9 cellular contexts compared by ENCODE assay signal in genomic region chr4:4541661-4542570, GRCh38. TPM values are rescaled to one million over a fixed set of nuclear protein-coding genes. Genes with fewer than 3 reads are reported as not detected.
A peak's percentile ranks its signal among the peaks of the same experiment; 100 is the strongest.
DNase-seq lines count a peak whose midpoint lies in the region; ATAC-seq, FAIRE-seq and TF ChIP-seq lines count a peak whose summit lies in the region.
"Had no signal": no experiment of that assay in that cellular context is flagged by ENCODE, and none has a peak within 500 bp of the region (broad histone marks: within the 10 kb centered on the region; RNA-seq: fewer than 3 reads in every experiment).

Gene STX18, minus strand, starts transcription at chr4:4542048. Its CDS starts 84 bp downstream, at chr4:4541964.

- intact Hi-C loops in kidney (cut with DNase I): no loop called here

- H3K4me3 ChIP-seq in AG10803 (ENCODE audit: low read length) (peak within 1 kb of the TSS; percentile 78), kidney (ENCODE audit: low read length in 2 of 2) (peak within 1 kb of the TSS; percentile 89 to 95)

- H3K27ac ChIP-seq in kidney (ENCODE audit: low read depth in 2 of 2, low read length in 2 of 2): peak within 1 kb of the TSS; percentile 75 to 82

- TF ChIP-seq CTCF in AG10803 (conservative IDR thresholded peaks at IDR 0.05; ENCODE audit: low read length): no peak
- no peak for TF ChIP-seq CTCF in kidney (IDR thresholded peaks at IDR 0.05; ENCODE audit: borderline replicate concordance, extremely low read depth, insufficient read depth)

- no peaks in the 10 kb centered on the region for H3K9me3 ChIP-seq in kidney (ENCODE audit: control insufficient read depth in 1 of 2, low read length in 2 of 2)

- ATAC-seq in GM19023 (IDR thresholded peaks at IDR 0.05; ENCODE audit: unreplicated experiment): peak; percentile 86
- peak; percentile 89 for ATAC-seq in HG03196 (IDR thresholded peaks at IDR 0.05; ENCODE audit: unreplicated experiment)

- H3K9ac ChIP-seq in kidney (ENCODE audit: low read length in 2 of 2): peak within 1 kb of the TSS; percentile 90 to 96

- peak; percentile 86 for DNase-seq in AG10803 (ENCODE audit: low read depth)
- DNase-seq in NCI-H446 (lab: John Stamatoyannopoulos, UW): peak; percentile 8 to 75
- DNase-seq in activated CD4-positive, alpha-beta T cell treated with anti-CD3 and anti-CD28 coated beads for 1 hour: peak; percentile 82
- peak; percentile 80 for DNase-seq in cerebellum (ENCODE audit: low spot score)
- peak; percentile 96 for DNase-seq in kidney
- DNase-seq in stimulated activated CD4-positive, alpha-beta T cell treated with anti-CD3 and anti-CD28 coated beads, Interleukin-15, amount 100 ng/mL, for 48 hours (ENCODE audit: low read depth in 2 of 2): peak; percentile 80 to 84

- no peak for FAIRE-seq in kidney (lab: Jason Lieb, UNC)
- FAIRE-seq: colon had no signal

- no peaks in the 10 kb centered on the region for H3K36me3 ChIP-seq in kidney (ENCODE audit: control insufficient read depth in 1 of 2, insufficient read depth in 2 of 2, low read length in 2 of 2)

- H3K4me1 ChIP-seq in kidney (ENCODE audit: control insufficient read depth in 1 of 2, insufficient read depth in 1 of 2, low read depth in 1 of 2, low read length in 2 of 2): peaks cover 6 to 24% of the 10 kb centered on the region in 2 donors

RNA-seq across cellular contexts. Expression of gene STX18, which starts in this region (rescaled TPM):
- total RNA-seq in cerebellum: 21.0 TPM
- total RNA-seq in kidney: 37.2 TPM
- polyA plus RNA-seq in kidney (ENCODE audit: insufficient read depth, low read depth, low replicate concordance): 66.8 TPM

Comparison
In these comparisons a context has a peak if more than half of its experiments do, and no peak if none do; other contexts are left out.
1. Peak in every context shown above with its lines: DNase-seq, ATAC-seq, H3K4me3 ChIP-seq and H3K27ac ChIP-seq.
2. DNase-seq: peak in every context shown above with its lines; median percentile 96 in kidney; 86 in AG10803; 82 in activated CD4-positive, alpha-beta T cell treated with anti-CD3 and anti-CD28 coated beads for 1 hour; 82 in stimulated activated CD4-positive, alpha-beta T cell treated with anti-CD3 and anti-CD28 coated beads, Interleukin-15, amount 100 ng/mL, for 48 hours; 80 in cerebellum; 42 in NCI-H446.